31 cellular contexts compared by ENCODE assay signal in the genomic region with DNA sequence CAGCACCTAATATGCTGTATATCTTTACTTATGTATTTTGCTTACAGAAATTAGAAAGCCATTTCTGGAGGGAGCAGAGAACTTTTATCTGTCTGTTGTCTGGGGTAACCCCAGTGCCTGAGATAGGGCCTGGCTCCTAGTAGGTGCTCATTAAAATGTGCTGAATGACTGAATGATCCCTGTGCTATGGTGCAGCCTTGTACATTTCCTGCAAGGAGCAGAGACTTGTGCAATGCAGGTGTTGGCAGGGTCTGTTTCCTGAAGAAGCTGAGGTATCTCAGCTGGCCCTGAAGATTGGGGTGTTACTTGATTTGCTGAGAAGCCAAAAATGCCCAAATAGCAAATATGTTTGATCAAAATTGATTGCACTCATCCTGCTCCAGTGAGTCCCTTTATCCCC.
"Had no signal": no experiment of that assay in that cellular context is flagged by ENCODE, and none has a peak within 500 bp of the region (broad histone marks: within the 10 kb centered on the region; RNA-seq: fewer than 3 reads in every experiment).

No MANE protein-coding gene starts in this region.

- H3K9me3 ChIP-seq: ascending aorta, breast epithelium had no signal

- H3K4me3 Mint-ChIP-seq: activated B cell treated with CpG ODN at 0.5 μM for 24 hours; activated CD4-positive, alpha-beta memory T cell treated with anti-CD3 and anti-CD28 coated beads, Interleukin-2, amount 10 ng/mL, durations not matched to agents 7 days and 5 days; activated naive CD4-positive, alpha-beta T cell treated with anti-CD3 and anti-CD28 coated beads, Interleukin-2, amount 10 ng/mL, durations not matched to agents 7 days and 5 days; activated naive CD8-positive, alpha-beta T cell treated with anti-CD3 and anti-CD28 coated beads, Interleukin-2, amount 10 ng/mL, durations not matched to agents 7 days and 5 days; activated T-cell treated with anti-CD3 and anti-CD28 coated beads, Interleukin-2, amount 50 U/mL, for 24 hours; activated T-cell treated with anti-CD3 and anti-CD28 coated beads, Interleukin-2, amount 50 U/mL, for 72 hours; central memory CD8-positive, alpha-beta T cell; dendritic cell treated with granulocyte-macrophage colony-stimulating factor and Interleukin-4, amounts not matched to agents 40 ng/mL and 50 ng/mL, for 4 days; endodermal cell; T-helper 17 cell; T-helper 2 cell treated with Interferon-gamma antibody and Interleukin-4, amounts not matched to agents 5 μg/mL and 100 μg/mL, for 36 hours had no signal

- H3K27ac ChIP-seq: ascending aorta, breast epithelium, coronary artery, dorsolateral prefrontal cortex, WERI-Rb-1 had no signal

- H3K9me3 Mint-ChIP-seq: activated B cell treated with CpG ODN at 0.5 μM for 24 hours; activated CD4-positive, alpha-beta memory T cell treated with anti-CD3 and anti-CD28 coated beads, Interleukin-2, amount 10 ng/mL, durations not matched to agents 7 days and 5 days; activated naive CD4-positive, alpha-beta T cell treated with anti-CD3 and anti-CD28 coated beads, Interleukin-2, amount 10 ng/mL, durations not matched to agents 7 days and 5 days; activated naive CD4-positive, alpha-beta T cell treated with anti-CD3 and anti-CD28 coated beads, Interleukin-2, amount 50 U/mL, for 72 hours; activated naive CD8-positive, alpha-beta T cell treated with anti-CD3 and anti-CD28 coated beads, Interleukin-2, amount 10 ng/mL, durations not matched to agents 7 days and 5 days; activated T-cell treated with anti-CD3 and anti-CD28 coated beads, Interleukin-2, amount 50 U/mL, for 24 hours; activated T-cell treated with anti-CD3 and anti-CD28 coated beads, Interleukin-2, amount 50 U/mL, for 72 hours; central memory CD8-positive, alpha-beta T cell; dendritic cell treated with granulocyte-macrophage colony-stimulating factor and Interleukin-4, amounts not matched to agents 40 ng/mL and 50 ng/mL, for 4 days; endodermal cell; T-helper 2 cell treated with Interferon-gamma antibody and Interleukin-4, amounts not matched to agents 5 μg/mL and 100 μg/mL, for 36 hours had no signal

- H3K4me3 ChIP-seq: ascending aorta, breast epithelium, coronary artery, dorsolateral prefrontal cortex had no signal

- DNase-seq: activated B cell treated with CpG ODN at 0.5 μM for 24 hours; activated CD4-positive, alpha-beta memory T cell treated with anti-CD3 and anti-CD28 coated beads, Interleukin-2, amount 10 ng/mL, durations not matched to agents 7 days and 5 days; activated CD4-positive, alpha-beta T cell treated with anti-CD3 and anti-CD28 coated beads for 48 hours; activated CD4-positive, alpha-beta T cell treated with anti-CD3 and anti-CD28 coated beads, Interleukin-2, amount 50 U/mL, for 4 hours; activated CD8-positive, alpha-beta memory T cell treated with anti-CD3 and anti-CD28 coated beads, Interleukin-2, amount 50 U/mL, for 48 hours; activated gamma-delta T cell; activated naive CD4-positive, alpha-beta T cell; activated naive CD4-positive, alpha-beta T cell treated with anti-CD3 and anti-CD28 coated beads, Interleukin-2, amount 10 ng/mL, durations not matched to agents 7 days and 5 days; activated naive CD8-positive, alpha-beta T cell treated with anti-CD3 and anti-CD28 coated beads, Interleukin-2, amount 10 ng/mL, durations not matched to agents 7 days and 5 days; activated T-cell treated with anti-CD3 and anti-CD28 coated beads for 4 hours; activated T-cell treated with anti-CD3 and anti-CD28 coated beads, Interleukin-2, amount 50 U/mL, for 24 hours; activated T-cell treated with anti-CD3 and anti-CD28 coated beads, Interleukin-2, amount 50 U/mL, for 72 hours; dorsolateral prefrontal cortex; effector memory CD4-positive, alpha-beta T cell; endodermal cell; foreskin fibroblast; T-helper 1 cell; T-helper 17 cell; T1000; WERI-Rb-1 had no signal

- H3K4me1 Mint-ChIP-seq: activated B cell treated with CpG ODN at 0.5 μM for 24 hours; activated CD4-positive, alpha-beta memory T cell treated with anti-CD3 and anti-CD28 coated beads, Interleukin-2, amount 10 ng/mL, durations not matched to agents 7 days and 5 days; activated naive CD4-positive, alpha-beta T cell treated with anti-CD3 and anti-CD28 coated beads, Interleukin-2, amount 10 ng/mL, durations not matched to agents 7 days and 5 days; activated naive CD8-positive, alpha-beta T cell treated with anti-CD3 and anti-CD28 coated beads, Interleukin-2, amount 10 ng/mL, durations not matched to agents 7 days and 5 days; central memory CD8-positive, alpha-beta T cell had no signal

- H3K36me3 Mint-ChIP-seq: activated naive CD4-positive, alpha-beta T cell treated with anti-CD3 and anti-CD28 coated beads, Interleukin-2, amount 10 ng/mL, durations not matched to agents 7 days and 5 days; activated naive CD4-positive, alpha-beta T cell treated with anti-CD3 and anti-CD28 coated beads, Interleukin-2, amount 50 U/mL, for 72 hours; activated naive CD8-positive, alpha-beta T cell treated with anti-CD3 and anti-CD28 coated beads, Interleukin-2, amount 10 ng/mL, durations not matched to agents 7 days and 5 days; brain had no signal

- H3K36me3 ChIP-seq: ascending aorta, breast epithelium, WERI-Rb-1 had no signal

- ATAC-seq: activated CD4-positive, CD25-positive, alpha-beta regulatory T cell treated with anti-CD3 and anti-CD28 coated beads, Interleukin-2, amount 50 U/mL, for 24 hours; activated naive CD4-positive, alpha-beta T cell treated with anti-CD3 and anti-CD28 coated beads, Interleukin-2, amount 50 U/mL, for 72 hours; activated T-cell treated with anti-CD3 and anti-CD28 coated beads, Interleukin-2, amount 50 U/mL, for 72 hours; esophagus mucosa; T-helper 17 cell had no signal

- FAIRE-seq: frontal cortex had no signal

- H3K27me3 ChIP-seq: ascending aorta, dorsolateral prefrontal cortex had no signal

- H3K27ac Mint-ChIP-seq: activated B cell treated with CpG ODN at 0.5 μM for 24 hours; activated CD4-positive, alpha-beta memory T cell treated with anti-CD3 and anti-CD28 coated beads, Interleukin-2, amount 10 ng/mL, durations not matched to agents 7 days and 5 days; activated naive CD4-positive, alpha-beta T cell treated with anti-CD3 and anti-CD28 coated beads, Interleukin-2, amount 10 ng/mL, durations not matched to agents 7 days and 5 days; activated naive CD4-positive, alpha-beta T cell treated with anti-CD3 and anti-CD28 coated beads, Interleukin-2, amount 50 U/mL, for 72 hours; activated naive CD8-positive, alpha-beta T cell treated with anti-CD3 and anti-CD28 coated beads, Interleukin-2, amount 10 ng/mL, durations not matched to agents 7 days and 5 days; activated T-cell treated with anti-CD3 and anti-CD28 coated beads, Interleukin-2, amount 50 U/mL, for 24 hours; activated T-cell treated with anti-CD3 and anti-CD28 coated beads, Interleukin-2, amount 50 U/mL, for 72 hours; dendritic cell treated with granulocyte-macrophage colony-stimulating factor and Interleukin-4, amounts not matched to agents 40 ng/mL and 50 ng/mL, for 4 days; endodermal cell; T-helper 17 cell; T-helper 2 cell treated with Interferon-gamma antibody and Interleukin-4, amounts not matched to agents 5 μg/mL and 100 μg/mL, for 36 hours had no signal

- H3K4me1 ChIP-seq: ascending aorta, breast epithelium had no signal
